In the genomic region with DNA sequence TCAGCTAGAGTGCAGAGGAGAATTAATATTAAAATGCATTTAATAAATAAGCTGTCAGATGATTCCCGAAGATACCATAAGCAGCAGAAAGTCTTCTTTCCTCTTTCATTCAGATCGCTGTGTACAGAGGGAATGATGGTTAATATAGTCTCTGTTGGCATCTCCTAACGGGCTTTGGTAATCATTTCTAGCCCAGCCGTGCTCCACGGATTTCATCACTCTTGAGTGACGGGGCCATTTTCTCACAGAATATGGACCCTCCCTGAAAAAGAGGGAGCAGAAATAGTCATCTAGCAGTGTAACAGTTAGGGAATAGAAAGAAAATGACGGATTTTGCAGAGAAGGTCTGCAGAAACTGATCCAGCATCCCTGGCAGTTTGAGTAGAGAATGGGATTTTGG, we compare ENCODE assay signal across 34 cellular contexts.
"Had no signal": no experiment of that assay in that cellular context is flagged by ENCODE, and none has a peak within 500 bp of the region (broad histone marks: within the 10 kb centered on the region; RNA-seq: fewer than 3 reads in every experiment).

No MANE protein-coding gene starts in this region.

- H3K4me3 ChIP-seq: adrenal gland, body of pancreas, breast epithelium had no signal

- H3K4me1 ChIP-seq: adrenal gland, body of pancreas, breast epithelium had no signal

- H3K9me3 ChIP-seq: adrenal gland, body of pancreas had no signal

- FAIRE-seq: astrocyte, TTC549 had no signal

- ATAC-seq: activated CD8-positive, alpha-beta T cell treated with anti-CD3 and anti-CD28 coated beads for 36 hours; activated naive CD4-positive, alpha-beta T cell treated with anti-CD3 and anti-CD28 coated beads, Interleukin-2, amount 50 U/mL, for 72 hours; activated T-cell treated with anti-CD3 and anti-CD28 coated beads, Interleukin-2, amount 50 U/mL, for 4 hours; activated T-cell treated with anti-CD3 and anti-CD28 coated beads, Interleukin-2, amount 50 U/mL, for 72 hours; activated T-helper 17 cell treated with anti-CD3 and anti-CD28 coated beads, Interleukin-2, amount 50 U/mL, for 72 hours; body of pancreas had no signal

- H3K27me3 ChIP-seq: adrenal gland, body of pancreas, brain microvascular endothelial cell, breast epithelium had no signal

- H3K27ac ChIP-seq: adrenal gland, body of pancreas, brain microvascular endothelial cell, breast epithelium, VCaP had no signal

- DNase-seq: activated B cell treated with CpG ODN at 0.5 μM for 24 hours; activated CD4-positive, alpha-beta memory T cell treated with anti-CD3 and anti-CD28 coated beads for 36 hours; activated CD4-positive, alpha-beta T cell treated with anti-CD3 and anti-CD28 coated beads for 4 hours; activated CD4-positive, alpha-beta T cell treated with anti-CD3 and anti-CD28 coated beads, Interleukin-2, amount 10 ng/mL, durations not matched to agents 24 days and 14 days; activated CD4-positive, alpha-beta T cell treated with anti-CD3 and anti-CD28 coated beads, Interleukin-2, amount 50 U/mL, for 1 hour; activated CD4-positive, alpha-beta T cell treated with anti-CD3 and anti-CD28 coated beads, Interleukin-2, amount 50 U/mL, for 4 hours; activated CD4-positive, CD25-positive, alpha-beta regulatory T cell treated with anti-CD3 and anti-CD28 coated beads, Interleukin-2, amount 50 U/mL, for 72 hours; activated CD8-positive, alpha-beta memory T cell treated with anti-CD3 and anti-CD28 coated beads, Interleukin-2, amount 50 U/mL, for 4 hours; activated CD8-positive, alpha-beta T cell treated with anti-CD3 and anti-CD28 coated beads for 36 hours; activated effector memory CD4-positive, alpha-beta T cell treated with anti-CD3 and anti-CD28 coated beads, Interleukin-2, amount 50 U/mL, for 16 hours; activated gamma-delta T cell treated with Interleukin-2 at 50 U/mL for 16 hours; activated naive CD4-positive, alpha-beta T cell; activated naive CD4-positive, alpha-beta T cell treated with anti-CD3 and anti-CD28 coated beads for 36 hours; activated naive CD4-positive, alpha-beta T cell treated with anti-CD3 and anti-CD28 coated beads, Interleukin-2, amount 50 U/mL, for 16 hours; activated naive CD8-positive, alpha-beta T cell treated with anti-CD3 and anti-CD28 coated beads for 36 hours; activated T-cell treated with anti-CD3 and anti-CD28 coated beads for 4 hours; activated T-cell treated with anti-CD3 and anti-CD28 coated beads, Interleukin-2, amount 50 U/mL, for 1 hour; activated T-cell treated with anti-CD3 and anti-CD28 coated beads, Interleukin-2, amount 50 U/mL, for 4 hours; activated T-cell treated with anti-CD3 and anti-CD28 coated beads, Interleukin-2, amount 50 U/mL, for 72 hours; adrenal gland; amniotic stem cell; aorta; body of pancreas; brain microvascular endothelial cell; central memory CD4-positive, alpha-beta T cell; T-helper 1 cell; T-helper 2 cell; T-helper 9 cell had no signal

- H3K36me3 ChIP-seq: adrenal gland, brain microvascular endothelial cell, breast epithelium had no signal
